35 cellular contexts compared by ENCODE assay signal in genomic region chr7:90540406-90540805, GRCh38. TPM values are rescaled to one million over a fixed set of nuclear protein-coding genes. Genes with fewer than 3 reads are reported as not detected.
"Had no signal": no experiment of that assay in that cellular context is flagged by ENCODE, and none has a peak within 500 bp of the region (broad histone marks: within the 10 kb centered on the region; RNA-seq: fewer than 3 reads in every experiment).

No MANE protein-coding gene starts in this region.

- H3K36me3 ChIP-seq: adrenal gland, cardiac muscle cell, gastroesophageal sphincter, pancreas, prostate gland, upper lobe of right lung, WERI-Rb-1 had no signal

- H3K27ac ChIP-seq: adrenal gland, body of pancreas, cardiac muscle cell, coronary artery, dorsolateral prefrontal cortex, gastroesophageal sphincter, hepatocyte, pancreas, prostate gland, upper lobe of right lung, WERI-Rb-1 had no signal

- H3K4me3 ChIP-seq: adrenal gland, body of pancreas, cardiac muscle cell, coronary artery, dorsolateral prefrontal cortex, gastroesophageal sphincter, hepatocyte, pancreas, prostate gland, smooth muscle cell, upper lobe of right lung had no signal

- H3K9me3 ChIP-seq: adrenal gland, body of pancreas, gastroesophageal sphincter, pancreas, prostate gland, upper lobe of right lung had no signal

- FAIRE-seq: keratinocyte, pancreas, TTC549 had no signal

- ATAC-seq: activated CD4-positive, CD25-positive, alpha-beta regulatory T cell treated with anti-CD3 and anti-CD28 coated beads, Interleukin-2, amount 50 U/mL, for 24 hours; body of pancreas; gastroesophageal sphincter; left cardiac atrium; naive thymus-derived CD4-positive, alpha-beta T cell; pancreas; stimulated activated memory B cell treated with anti-CD40 and anti-IgM and Interleukin-4, amounts not matched to agents 10 μg/mL and 1 μg/mL and 100 μg/mL, for 72 hours; stimulated activated naive CD8-positive, alpha-beta T cell treated with anti-CD3 and anti-CD28 coated beads, Interleukin-15, amount 100 ng/mL, for 72 hours; upper lobe of right lung had no signal

- H3K4me1 ChIP-seq: adrenal gland, body of pancreas, gastroesophageal sphincter, pancreas, prostate gland, upper lobe of right lung had no signal

- H3K27me3 ChIP-seq: adrenal gland, body of pancreas, cardiac muscle cell, gastroesophageal sphincter, hepatocyte, pancreas, upper lobe of right lung had no signal

- DNase-seq: activated CD4-positive, alpha-beta memory T cell treated with anti-CD3 and anti-CD28 coated beads for 36 hours; activated CD4-positive, alpha-beta T cell treated with anti-CD3 and anti-CD28 coated beads for 48 hours; activated CD8-positive, alpha-beta memory T cell treated with anti-CD3 and anti-CD28 coated beads, Interleukin-2, amount 50 U/mL, for 4 hours; activated effector memory CD4-positive, alpha-beta T cell treated with anti-CD3 and anti-CD28 coated beads, Interleukin-2, amount 50 U/mL, for 16 hours; activated naive CD4-positive, alpha-beta T cell treated with anti-CD3 and anti-CD28 coated beads for 36 hours; activated naive CD8-positive, alpha-beta T cell treated with anti-CD3 and anti-CD28 coated beads for 36 hours; activated T-cell treated with anti-CD3 and anti-CD28 coated beads, Interleukin-2, amount 50 U/mL, for 1 hour; adrenal gland; aorta; body of pancreas; cerebellar nuclear complex; dorsolateral prefrontal cortex; effector memory CD4-positive, alpha-beta T cell; left cardiac atrium; naive thymus-derived CD4-positive, alpha-beta T cell; nucleus accumbens; pancreas; stimulated activated CD4-positive, alpha-beta T cell treated with anti-CD3 and anti-CD28 coated beads, Interleukin-1b, Interleukin-23, amount 100 ng/mL, for 48 hours; stimulated activated CD4-positive, alpha-beta T cell treated with anti-CD3 and anti-CD28 coated beads, Interleukin-4, amount 100 ng/mL, for 4 hours; stimulated activated CD8-positive, alpha-beta memory T cell treated with anti-CD3 and anti-CD28 coated beads, Interleukin-4, amount 100 ng/mL, for 48 hours; stimulated activated naive CD8-positive, alpha-beta T cell treated with anti-CD3 and anti-CD28 coated beads, Interleukin-15, amount 100 ng/mL, for 72 hours; substantia nigra; T-helper 9 cell; upper lobe of right lung; WERI-Rb-1 had no signal

RNA-seq across cellular contexts. Expression of gene CDK14, which starts 55.7 kb away (rescaled TPM):
- total RNA-seq: activated CD4-positive, alpha-beta memory T cell treated with anti-CD3 and anti-CD28 coated beads for 36 hours had no signal
